In genomic region chr5:112995764-112996618, GRCh38 we compare ENCODE assay signal across 8 cellular contexts. TPM values are rescaled to one million over a fixed set of nuclear protein-coding genes. Genes with fewer than 3 reads are reported as not detected.
DNase-seq lines count a peak whose midpoint lies in the region; ATAC-seq, FAIRE-seq and TF ChIP-seq lines count a peak whose summit lies in the region.

No MANE protein-coding gene starts in this region.

- ATAC-seq in GM19468 (IDR thresholded peaks at IDR 0.05; ENCODE audit: extremely low read depth, unreplicated experiment) (peak; percentile 51), HG03571 (IDR thresholded peaks at IDR 0.05; ENCODE audit: unreplicated experiment) (peak; percentile 74), Panc1 (peak; percentile 93)

- intact Hi-C loops in Panc1 (cut with micrococcal nuclease; ENCODE audit: unreplicated experiment) (loop anchor here (2.0 to 10.0 kb wide), 3 partner anchors 335 to 611 kb away; partner anchors contain the start of gene YTHDC2), testis (cut with DNase I; ENCODE audit: low total_unique reads) (no loop called here)
- intact Hi-C loops in activated T-helper 1 cell treated with anti-CD3 and anti-CD28 coated beads, Interleukin-12 subunit alpha, Interleukin-12 subunit beta, Interleukin-2, Interleukin-4 antibody, amounts not matched to agents 30 ng/mL and 10 ng/mL and 1 ng/mL, durations not matched to agents 14 hours and 24 hours and 36 hours (cut with micrococcal nuclease), result loop anchor here (1.0 to 2.0 kb wide), 6 partner anchors 95 to 610 kb away; partner anchors contain the start of gene YTHDC2

- DNase-seq in D721Med (ENCODE audit: insufficient read length, low spot score) (no peak), Panc1 (ENCODE audit: low read depth, low spot score) (no peak), fibroblast of the aortic adventitia (ENCODE audit: low read depth) (peak; percentile 82), non-pigmented ciliary epithelial cell (ENCODE audit: low read depth) (peak; percentile 32), testis (peak; percentile 88)
- peak; percentile 61 for DNase-seq in activated T-helper 1 cell treated with anti-CD3 and anti-CD28 coated beads, Interleukin-12 subunit alpha, Interleukin-12 subunit beta, Interleukin-2, Interleukin-4 antibody, amounts not matched to agents 30 ng/mL and 10 ng/mL and 1 ng/mL, durations not matched to agents 14 hours and 24 hours and 36 hours (ENCODE audit: low spot score)

- POLR2A ChIA-PET in Panc1 (lab: Charles Lee), result no interaction called here

- peaks cover 23% of the 10 kb centered on the region for H3K36me3 Mint-ChIP-seq in activated T-helper 1 cell treated with anti-CD3 and anti-CD28 coated beads, Interleukin-12 subunit alpha, Interleukin-12 subunit beta, Interleukin-2, Interleukin-4 antibody, amounts not matched to agents 30 ng/mL and 10 ng/mL and 1 ng/mL, durations not matched to agents 14 hours and 24 hours and 36 hours (ENCODE audit: low read depth)

- H3K9me3 Mint-ChIP-seq in activated T-helper 1 cell treated with anti-CD3 and anti-CD28 coated beads, Interleukin-12 subunit alpha, Interleukin-12 subunit beta, Interleukin-2, Interleukin-4 antibody, amounts not matched to agents 30 ng/mL and 10 ng/mL and 1 ng/mL, durations not matched to agents 14 hours and 24 hours and 36 hours, result no peaks in the 10 kb centered on the region

- H3K4me1 Mint-ChIP-seq in activated T-helper 1 cell treated with anti-CD3 and anti-CD28 coated beads, Interleukin-12 subunit alpha, Interleukin-12 subunit beta, Interleukin-2, Interleukin-4 antibody, amounts not matched to agents 30 ng/mL and 10 ng/mL and 1 ng/mL, durations not matched to agents 14 hours and 24 hours and 36 hours (ENCODE audit: low read depth), result peaks cover 23% of the 10 kb centered on the region

- no peaks in the 10 kb centered on the region for H3K27me3 Mint-ChIP-seq in activated T-helper 1 cell treated with anti-CD3 and anti-CD28 coated beads, Interleukin-12 subunit alpha, Interleukin-12 subunit beta, Interleukin-2, Interleukin-4 antibody, amounts not matched to agents 30 ng/mL and 10 ng/mL and 1 ng/mL, durations not matched to agents 14 hours and 24 hours and 36 hours (ENCODE audit: insufficient read depth)

- BruUV-seq in Panc1 (replicated peaks; lab: Mats Ljungman, UMichigan), result no TSS peak

- H3K4me3 ChIP-seq in Panc1 (ENCODE audit: low read depth in 2 of 2, low read length in 2 of 2) (no peak overlapping the region), fibroblast of the aortic adventitia (ENCODE audit: low read depth, low read length) (no peak overlapping the region), testis (no peak overlapping the region)

- H3K4me1 ChIP-seq in Panc1 (ENCODE audit: control insufficient read depth, insufficient read depth, low read length) (no peaks in the 10 kb centered on the region; the same call in 1 of the 2 replicates), testis (peaks cover 8% of the 10 kb centered on the region)

- H3K9me3 ChIP-seq in Panc1 (ENCODE audit: control insufficient read depth, insufficient read depth, low read depth, low read length) (no peaks in the 10 kb centered on the region), testis (no peaks in the 10 kb centered on the region)

- no peak overlapping the region for H3K4me3 Mint-ChIP-seq in activated T-helper 1 cell treated with anti-CD3 and anti-CD28 coated beads, Interleukin-12 subunit alpha, Interleukin-12 subunit beta, Interleukin-2, Interleukin-4 antibody, amounts not matched to agents 30 ng/mL and 10 ng/mL and 1 ng/mL, durations not matched to agents 14 hours and 24 hours and 36 hours

- in situ Hi-C loops in Panc1 (cut with HindIII; ENCODE audit: low pct_unique_long_range_greater_than_20kb, low sequenced_read_pairs), result no loop called here

- H3K27me3 ChIP-seq in Panc1 (ENCODE audit: control insufficient read depth, insufficient read depth, low read length) (no peaks in the 10 kb centered on the region), testis (no peaks in the 10 kb centered on the region)

- no peak for TF ChIP-seq POLR2A in testis (IDR thresholded peaks at IDR 0.05)

- no peak for FAIRE-seq in D721Med (lab: Jason Lieb, UNC)

- TF ChIP-seq CTCF in D721Med (IDR thresholded peaks at IDR 0.05; ENCODE audit: insufficient read depth, missing control alignments), result peak; percentile 97
- peak; percentile 90 for TF ChIP-seq CTCF in Panc1 (IDR thresholded peaks at IDR 0.05)
- TF ChIP-seq CTCF in fibroblast of the aortic adventitia (IDR thresholded peaks at IDR 0.05; ENCODE audit: insufficient read depth, low read length), result peak; percentile 86
- peak; percentile 82 to 89 (median 87) for TF ChIP-seq CTCF in testis (IDR thresholded peaks at IDR 0.05)

- H3K27ac Mint-ChIP-seq in activated T-helper 1 cell treated with anti-CD3 and anti-CD28 coated beads, Interleukin-12 subunit alpha, Interleukin-12 subunit beta, Interleukin-2, Interleukin-4 antibody, amounts not matched to agents 30 ng/mL and 10 ng/mL and 1 ng/mL, durations not matched to agents 14 hours and 24 hours and 36 hours, result no peak overlapping the region

- H3K36me3 ChIP-seq in Panc1 (ENCODE audit: control insufficient read depth, insufficient read depth, low read length), result peaks cover 27% of the 10 kb centered on the region
- H3K36me3 ChIP-seq in testis (ENCODE audit: low read depth, missing control alignments), result no peaks in the 10 kb centered on the region

- 34 to 41% methylated on average over 7 of the region's 7 CpGs for WGBS in testis, 2 donors

- no peak overlapping the region for H3K27ac ChIP-seq in Panc1 (ENCODE audit: low read length)
- H3K27ac ChIP-seq in testis, result no peak overlapping the region

- CTCF ChIA-PET in Panc1 (lab: Charles Lee), result interaction anchor here (0.6 to 1.3 kb wide), 5 partner anchors 23 to 515 kb away, joined by 3 to 6 read pairs (median 4); no protein-coding TSS in a partner anchor

RNA-seq across cellular contexts. Expression of gene DCP2, which starts 19.4 kb away (rescaled TPM):
- total RNA-seq in Panc1 (2021; ENCODE audit: unreplicated experiment) (70.4 TPM), fibroblast of the aortic adventitia (ENCODE audit: low replicate concordance) (34.4 and 112 TPM in 2 replicates), testis (10 to 100 TPM; 32.4 to 36.8 TPM)
- 7.5 TPM for polyA plus RNA-seq in Panc1 (2012; ENCODE audit: insufficient read length)
- 78.9 and 82.5 TPM in 2 replicates for total RNA-seq in activated T-helper 1 cell treated with anti-CD3 and anti-CD28 coated beads, Interleukin-12 subunit alpha, Interleukin-12 subunit beta, Interleukin-2, Interleukin-4 antibody, amounts not matched to agents 30 ng/mL and 10 ng/mL and 1 ng/mL, durations not matched to agents 14 hours and 24 hours and 36 hours
- polyA plus RNA-seq in testis (ENCODE audit: insufficient read depth, low read depth, low replicate concordance), result 19.8 TPM

Comparison
In these comparisons a context has a peak if more than half of its experiments do, and no peak if none do; other contexts are left out.
1. DNase-seq: peak in activated T-helper 1 cell treated with anti-CD3 and anti-CD28 coated beads, Interleukin-12 subunit alpha, Interleukin-12 subunit beta, Interleukin-2, Interleukin-4 antibody, amounts not matched to agents 30 ng/mL and 10 ng/mL and 1 ng/mL, durations not matched to agents 14 hours and 24 hours and 36 hours (single experiment), fibroblast of the aortic adventitia (single experiment), non-pigmented ciliary epithelial cell (single experiment) and testis (single experiment); none in D721Med (single experiment) and Panc1 (single experiment).
2. Peak in every context shown above with its lines, with median percentiles within 50 percentile points of each other: CTCF ChIP-seq and ATAC-seq.